Comparison of ENCODE assay signal across 2 cellular contexts in the genomic region with DNA sequence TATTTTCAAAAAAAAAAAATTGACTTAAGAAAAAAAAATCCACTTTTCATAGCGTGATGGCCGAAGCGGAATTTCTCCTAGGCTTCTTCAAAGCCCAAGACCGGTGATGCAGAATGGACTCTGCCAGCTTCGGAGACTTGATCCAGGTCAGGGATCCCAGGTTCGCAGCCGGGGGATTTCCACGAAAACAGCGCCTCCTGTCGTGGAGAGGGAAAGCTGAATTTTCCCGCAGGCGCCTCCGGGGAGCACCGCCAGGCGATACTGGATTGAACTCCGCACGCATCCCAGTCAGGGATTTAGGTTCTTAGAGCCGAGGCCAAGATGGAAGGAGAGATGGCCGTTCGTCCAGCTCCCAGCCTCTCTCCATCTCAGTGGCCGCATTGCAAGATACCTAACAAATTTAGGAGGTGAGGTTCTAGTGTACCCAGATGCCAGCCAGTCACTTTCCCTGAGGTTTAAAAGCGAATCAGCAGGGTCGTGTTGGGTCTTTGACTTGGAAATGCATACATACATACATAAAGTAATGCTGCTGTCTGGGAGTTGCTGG.
TF ChIP-seq lines count a peak whose summit lies in the region.

No MANE protein-coding gene starts in this region.

TF ChIP-seq in endothelial cell of umbilical vein, 7 proteins besides CTCF, POLR2A, EP300 and RAD21 (continued from another document):
- TF ChIP-seq MYC (IDR thresholded peaks at IDR 0.05; ENCODE audit: low read depth, low read length) = no peak
- peak; percentile 24 for TF ChIP-seq EZH2 (IDR thresholded peaks at IDR 0.05; ENCODE audit: borderline replicate concordance, low read depth, low read length, severe bottlenecking)
- no peak for TF ChIP-seq POLR2AphosphoS5 (IDR thresholded peaks at IDR 0.05; ENCODE audit: insufficient read depth, low read depth, low read length)
- TF ChIP-seq, protein P1, sequence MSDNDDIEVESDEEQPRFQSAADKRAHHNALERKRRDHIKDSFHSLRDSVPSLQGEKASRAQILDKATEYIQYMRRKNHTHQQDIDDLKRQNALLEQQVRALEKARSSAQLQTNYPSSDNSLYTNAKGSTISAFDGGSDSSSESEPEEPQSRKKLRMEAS (IDR thresholded peaks at IDR 0.05; ENCODE audit: insufficient read depth, insufficient read length) = no peak

TF ChIP-seq in neural cell, 6 proteins besides CTCF, POLR2A, EP300 and RAD21 (continued from another document):
- no peak for TF ChIP-seq SMC3 (conservative IDR thresholded peaks at IDR 0.05; ENCODE audit: poor library complexity)
- no peak for TF ChIP-seq POLR2AphosphoS5 (IDR thresholded peaks at IDR 0.05)
- TF ChIP-seq TAF1 (IDR thresholded peaks at IDR 0.05; ENCODE audit: low read depth) = no peak
- TF ChIP-seq EZH2 (IDR thresholded peaks at IDR 0.05; ENCODE audit: borderline replicate concordance, insufficient read depth, low read length, poor library complexity, severe bottlenecking) = no peak
- TF ChIP-seq, protein P2, sequence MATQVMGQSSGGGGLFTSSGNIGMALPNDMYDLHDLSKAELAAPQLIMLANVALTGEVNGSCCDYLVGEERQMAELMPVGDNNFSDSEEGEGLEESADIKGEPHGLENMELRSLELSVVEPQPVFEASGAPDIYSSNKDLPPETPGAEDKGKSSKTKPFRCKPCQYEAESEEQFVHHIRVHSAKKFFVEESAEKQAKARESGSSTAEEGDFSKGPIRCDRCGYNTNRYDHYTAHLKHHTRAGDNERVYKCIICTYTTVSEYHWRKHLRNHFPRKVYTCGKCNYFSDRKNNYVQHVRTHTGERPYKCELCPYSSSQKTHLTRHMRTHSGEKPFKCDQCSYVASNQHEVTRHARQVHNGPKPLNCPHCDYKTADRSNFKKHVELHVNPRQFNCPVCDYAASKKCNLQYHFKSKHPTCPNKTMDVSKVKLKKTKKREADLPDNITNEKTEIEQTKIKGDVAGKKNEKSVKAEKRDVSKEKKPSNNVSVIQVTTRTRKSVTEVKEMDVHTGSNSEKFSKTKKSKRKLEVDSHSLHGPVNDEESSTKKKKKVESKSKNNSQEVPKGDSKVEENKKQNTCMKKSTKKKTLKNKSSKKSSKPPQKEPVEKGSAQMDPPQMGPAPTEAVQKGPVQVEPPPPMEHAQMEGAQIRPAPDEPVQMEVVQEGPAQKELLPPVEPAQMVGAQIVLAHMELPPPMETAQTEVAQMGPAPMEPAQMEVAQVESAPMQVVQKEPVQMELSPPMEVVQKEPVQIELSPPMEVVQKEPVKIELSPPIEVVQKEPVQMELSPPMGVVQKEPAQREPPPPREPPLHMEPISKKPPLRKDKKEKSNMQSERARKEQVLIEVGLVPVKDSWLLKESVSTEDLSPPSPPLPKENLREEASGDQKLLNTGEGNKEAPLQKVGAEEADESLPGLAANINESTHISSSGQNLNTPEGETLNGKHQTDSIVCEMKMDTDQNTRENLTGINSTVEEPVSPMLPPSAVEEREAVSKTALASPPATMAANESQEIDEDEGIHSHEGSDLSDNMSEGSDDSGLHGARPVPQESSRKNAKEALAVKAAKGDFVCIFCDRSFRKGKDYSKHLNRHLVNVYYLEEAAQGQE (IDR thresholded peaks at IDR 0.05; ENCODE audit: borderline replicate concordance) = no peak
